In the genomic region with DNA sequence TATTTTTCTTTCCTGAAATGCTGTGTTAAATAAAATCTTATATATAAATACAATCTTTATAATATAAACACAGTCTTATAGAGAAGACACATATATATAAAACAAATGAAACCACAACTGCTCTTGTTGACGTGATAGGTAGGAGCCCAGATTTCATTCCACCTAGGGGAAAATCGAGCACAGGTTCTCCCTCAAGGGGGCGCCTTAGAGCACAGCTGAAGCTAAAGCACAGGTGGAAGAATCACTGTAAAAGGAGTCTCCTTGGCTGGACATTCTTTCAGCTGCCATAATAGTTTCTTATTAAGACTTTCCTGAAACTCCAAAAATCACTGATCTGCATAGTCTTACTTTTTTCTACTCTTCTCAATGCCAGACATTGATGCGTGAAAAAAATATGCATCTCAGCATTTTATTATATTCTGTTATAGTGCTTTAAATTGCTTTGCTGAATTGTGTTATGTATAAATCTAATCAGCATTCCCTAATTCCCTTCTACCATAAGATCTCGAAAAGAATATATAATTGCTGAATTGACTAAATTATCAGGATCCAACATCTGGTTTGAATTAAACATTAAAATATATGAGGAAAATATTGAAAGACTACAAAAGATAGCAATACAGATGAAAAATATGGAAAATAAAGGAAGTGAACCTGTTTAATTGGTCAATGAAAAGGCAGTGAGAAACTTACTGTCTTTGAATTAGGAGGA, we compare ENCODE assay signal across 8 cellular contexts. TPM values are rescaled to one million over a fixed set of nuclear protein-coding genes. Genes with fewer than 3 reads are reported as not detected.
A peak's percentile ranks its signal among the peaks of the same experiment; 100 is the strongest.
DNase-seq lines count a peak whose midpoint lies in the region; ATAC-seq and TF ChIP-seq lines count a peak whose summit lies in the region.

No MANE protein-coding gene starts in this region.

- in situ Hi-C loops in astrocyte of the cerebellum (cut with HindIII; ENCODE audit: low sequenced_read_pairs) = no loop called here

- H3K4me3 ChIP-seq in astrocyte of the cerebellum (ENCODE audit: low read depth, low read length) (no peak overlapping the region), lower lobe of right lung (no peak overlapping the region)
- H3K4me3 ChIP-seq in effector memory CD4-positive, alpha-beta T cell (ENCODE audit: insufficient read depth, low read depth, low read length, poor library complexity, severe bottlenecking) = no peak overlapping the region

- H3K9me3 ChIP-seq in lower lobe of right lung = no peaks in the 10 kb centered on the region
- no peaks in the 10 kb centered on the region for H3K9me3 ChIP-seq in effector memory CD4-positive, alpha-beta T cell (ENCODE audit: control insufficient read depth, low read length)

- no peak overlapping the region for H3K27ac ChIP-seq in lower lobe of right lung
- H3K27ac ChIP-seq in effector memory CD4-positive, alpha-beta T cell (ENCODE audit: insufficient read depth, low read length, poor library complexity, severe bottlenecking) = no peak overlapping the region

- H3K4me1 ChIP-seq in lower lobe of right lung = no peaks in the 10 kb centered on the region
- H3K4me1 ChIP-seq in effector memory CD4-positive, alpha-beta T cell (ENCODE audit: control insufficient read depth, insufficient read depth, low read length, poor library complexity, severe bottlenecking) = no peaks in the 10 kb centered on the region

- peak; percentile 26 for TF ChIP-seq CTCF in astrocyte of the cerebellum (IDR thresholded peaks at IDR 0.05; ENCODE audit: low read depth, low read length, missing control alignments)
- TF ChIP-seq CTCF in lower lobe of right lung (IDR thresholded peaks at IDR 0.05) = peak; percentile 63

- no peaks in the 10 kb centered on the region for H3K36me3 ChIP-seq in lower lobe of right lung
- H3K36me3 ChIP-seq in effector memory CD4-positive, alpha-beta T cell (ENCODE audit: control insufficient read depth, insufficient read depth, low read length) = no peaks in the 10 kb centered on the region

- H3K27me3 ChIP-seq in lower lobe of right lung (ENCODE audit: low read depth) = no peaks in the 10 kb centered on the region
- no peaks in the 10 kb centered on the region for H3K27me3 ChIP-seq in effector memory CD4-positive, alpha-beta T cell (replicated peaks; ENCODE audit: control insufficient read depth, insufficient read depth, low read length, poor library complexity, severe bottlenecking)

- intact Hi-C loops in lower lobe of right lung (cut with DNase I) = no loop called here

- no peak for ATAC-seq in activated CD4-positive, CD25-positive, alpha-beta regulatory T cell treated with anti-CD3 and anti-CD28 coated beads, Interleukin-2, amount 50 U/mL, for 24 hours
- ATAC-seq in lower lobe of right lung (peak; percentile 62 to 65), GM21825 (IDR thresholded peaks at IDR 0.05; ENCODE audit: unreplicated experiment) (no peak), HG03439 (IDR thresholded peaks at IDR 0.05; ENCODE audit: unreplicated experiment) (no peak)

- DNase-seq in activated CD4-positive, CD25-positive, alpha-beta regulatory T cell treated with anti-CD3 and anti-CD28 coated beads, Interleukin-2, amount 50 U/mL, for 72 hours = peak; percentile 49
- DNase-seq in M059J (ENCODE audit: low read depth) (peak; percentile 26), astrocyte of the cerebellum (ENCODE audit: low read depth) (no peak), lower lobe of right lung (peak; percentile 65)
- no peak for DNase-seq in effector memory CD4-positive, alpha-beta T cell

RNA-seq across cellular contexts. Expression of gene RXFP1, which starts 25.5 kb away (rescaled TPM):
- total RNA-seq in M059J (2014; rRNA removed; shearing (Covaris generic)) = 0.15 and 0.25 TPM in 2 replicates
- total RNA-seq in lower lobe of right lung = 6.9 TPM

Comparison
In these comparisons a context has a peak if more than half of its experiments do, and no peak if none do; other contexts are left out.
1. DNase-seq: peak in activated CD4-positive, CD25-positive, alpha-beta regulatory T cell treated with anti-CD3 and anti-CD28 coated beads, Interleukin-2, amount 50 U/mL, for 72 hours (single experiment), M059J (single experiment) and lower lobe of right lung (single experiment); none in astrocyte of the cerebellum (single experiment) and effector memory CD4-positive, alpha-beta T cell (0 of 3).
2. ATAC-seq: peak in lower lobe of right lung (2 of 2); none in activated CD4-positive, CD25-positive, alpha-beta regulatory T cell treated with anti-CD3 and anti-CD28 coated beads, Interleukin-2, amount 50 U/mL, for 24 hours (0 of 2), GM21825 (single experiment) and HG03439 (single experiment).